Comparison of ENCODE assay signal across 9 cellular contexts in genomic region chr2:146927080-146927714, GRCh38.
DNase-seq lines count a peak whose midpoint lies in the region; ATAC-seq and TF ChIP-seq lines count a peak whose summit lies in the region.
"Had no signal": no experiment of that assay in that cellular context is flagged by ENCODE, and none has a peak within 500 bp of the region (broad histone marks: within the 10 kb centered on the region; RNA-seq: fewer than 3 reads in every experiment).

No MANE protein-coding gene starts in this region.

- H3K27me3 Mint-ChIP-seq in activated T-helper 2 cell treated with anti-CD3 and anti-CD28 coated beads, Interferon-gamma antibody, Interleukin-2, Interleukin-4, amounts not matched to agents 10 μg/mL and 5 μg/mL and 100 μg/mL, durations not matched to agents 14 hours and 24 hours and 36 hours (ENCODE audit: low read depth) = no peaks in the 10 kb centered on the region
- H3K27me3 Mint-ChIP-seq: natural killer cell treated with Interleukin-12 subunit alpha and Interleukin-12 subunit beta and Interleukin-15 and Interleukin-18, amount 100 ng/mL, for 72 hours had no signal

- no peaks in the 10 kb centered on the region for H3K36me3 Mint-ChIP-seq in activated T-helper 2 cell treated with anti-CD3 and anti-CD28 coated beads, Interferon-gamma antibody, Interleukin-2, Interleukin-4, amounts not matched to agents 10 μg/mL and 5 μg/mL and 100 μg/mL, durations not matched to agents 14 hours and 24 hours and 36 hours (ENCODE audit: low read depth)
- H3K36me3 Mint-ChIP-seq: natural killer cell treated with Interleukin-12 subunit alpha and Interleukin-12 subunit beta and Interleukin-15 and Interleukin-18, amount 100 ng/mL, for 72 hours had no signal

- no peaks in the 10 kb centered on the region for H3K27me3 ChIP-seq in GM06990 (replicated peaks; ENCODE audit: control insufficient read depth, insufficient read depth, low read length)

- no peak for ATAC-seq in GM18873 (IDR thresholded peaks at IDR 0.05; ENCODE audit: low FRiP score, unreplicated experiment)

- no peaks in the 10 kb centered on the region for H3K9me3 Mint-ChIP-seq in activated T-helper 2 cell treated with anti-CD3 and anti-CD28 coated beads, Interferon-gamma antibody, Interleukin-2, Interleukin-4, amounts not matched to agents 10 μg/mL and 5 μg/mL and 100 μg/mL, durations not matched to agents 14 hours and 24 hours and 36 hours

- no peak overlapping the region for H3K4me3 Mint-ChIP-seq in activated T-helper 2 cell treated with anti-CD3 and anti-CD28 coated beads, Interferon-gamma antibody, Interleukin-2, Interleukin-4, amounts not matched to agents 10 μg/mL and 5 μg/mL and 100 μg/mL, durations not matched to agents 14 hours and 24 hours and 36 hours (ENCODE audit: low read depth)
- H3K4me3 Mint-ChIP-seq: natural killer cell treated with Interleukin-12 subunit alpha and Interleukin-12 subunit beta and Interleukin-15 and Interleukin-18, amount 100 ng/mL, for 72 hours had no signal

- H3K27ac Mint-ChIP-seq in activated T-helper 2 cell treated with anti-CD3 and anti-CD28 coated beads, Interferon-gamma antibody, Interleukin-2, Interleukin-4, amounts not matched to agents 10 μg/mL and 5 μg/mL and 100 μg/mL, durations not matched to agents 14 hours and 24 hours and 36 hours = no peak overlapping the region
- H3K27ac Mint-ChIP-seq: natural killer cell treated with Interleukin-12 subunit alpha and Interleukin-12 subunit beta and Interleukin-15 and Interleukin-18, amount 100 ng/mL, for 72 hours had no signal

- intact Hi-C loops in activated T-helper 2 cell treated with anti-CD3 and anti-CD28 coated beads, Interferon-gamma antibody, Interleukin-2, Interleukin-4, amounts not matched to agents 10 μg/mL and 5 μg/mL and 100 μg/mL, durations not matched to agents 14 hours and 24 hours and 36 hours (cut with micrococcal nuclease) = no loop called here

- H3K36me3 ChIP-seq in GM06990 (ENCODE audit: control insufficient read depth, insufficient read depth, low read length) = no peaks in the 10 kb centered on the region

- TF ChIP-seq CTCF in GM06990 (IDR thresholded peaks at IDR 0.05; ENCODE audit: insufficient read depth, low read length, poor library complexity, severe bottlenecking) = peak; percentile 49

- DNase-seq in GM06990 (ENCODE audit: extremely low read depth, insufficient read length) = no peak
- DNase-seq in LoVo (ENCODE audit: low spot score) = peak; percentile 31
- peak in 39 of 58 donors; percentile 1 to 55 (median 18) for DNase-seq in anterior cingulate cortex (lab: John Stamatoyannopoulos, UW)
- DNase-seq in iPS-NIHi11 (ENCODE audit: low spot score) = peak; percentile 63
- peak; percentile 59 for DNase-seq in stromal cell of bone marrow (ENCODE audit: low read depth)
- no peak for DNase-seq in effector CD8-positive, alpha-beta T cell (lab: John Stamatoyannopoulos, UW)
- no peak for DNase-seq in activated T-helper 2 cell treated with anti-CD3 and anti-CD28 coated beads, Interferon-gamma antibody, Interleukin-2, Interleukin-4, amounts not matched to agents 10 μg/mL and 5 μg/mL and 100 μg/mL, durations not matched to agents 14 hours and 24 hours and 36 hours (ENCODE audit: low spot score)

- no peak overlapping the region for H3K4me3 ChIP-seq in GM06990 (replicated peaks; ENCODE audit: low read depth, low read length)

- no peaks in the 10 kb centered on the region for H3K4me1 Mint-ChIP-seq in activated T-helper 2 cell treated with anti-CD3 and anti-CD28 coated beads, Interferon-gamma antibody, Interleukin-2, Interleukin-4, amounts not matched to agents 10 μg/mL and 5 μg/mL and 100 μg/mL, durations not matched to agents 14 hours and 24 hours and 36 hours (ENCODE audit: low read depth)

Comparison
In these comparisons a context has a peak if more than half of its experiments do, and no peak if none do; other contexts are left out.
1. DNase-seq: peak in LoVo (single experiment), anterior cingulate cortex (39 of 58), iPS-NIHi11 (single experiment) and stromal cell of bone marrow (single experiment); none in GM06990 (single experiment), effector CD8-positive, alpha-beta T cell (single experiment) and activated T-helper 2 cell treated with anti-CD3 and anti-CD28 coated beads, Interferon-gamma antibody, Interleukin-2, Interleukin-4, amounts not matched to agents 10 μg/mL and 5 μg/mL and 100 μg/mL, durations not matched to agents 14 hours and 24 hours and 36 hours (single experiment).